In the genomic region with DNA sequence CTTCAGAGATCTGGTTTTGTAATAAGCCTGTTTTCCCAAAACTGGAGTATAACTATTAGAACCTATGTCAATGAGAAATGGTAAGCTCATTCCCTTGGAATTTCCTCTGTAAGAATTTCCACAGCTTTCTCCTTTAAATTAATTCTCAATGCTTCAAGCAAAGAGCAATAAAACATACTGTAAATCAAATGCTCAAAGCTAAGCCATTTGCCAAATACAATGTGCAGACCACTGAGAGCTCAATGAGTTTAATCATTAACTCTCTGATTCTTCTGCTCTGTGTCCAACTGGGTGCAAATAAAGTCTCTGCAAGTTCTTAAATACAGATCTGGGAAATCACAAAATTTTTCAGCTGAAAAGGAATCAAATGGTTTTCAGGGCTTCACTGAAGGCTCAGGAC, we compare ENCODE assay signal across 23 cellular contexts.
DNase-seq lines count a peak whose midpoint lies in the region; ATAC-seq and TF ChIP-seq lines count a peak whose summit lies in the region.
"Had no signal": no experiment of that assay in that cellular context is flagged by ENCODE, and none has a peak within 500 bp of the region (broad histone marks: within the 10 kb centered on the region; RNA-seq: fewer than 3 reads in every experiment).

No MANE protein-coding gene starts in this region.

- ATAC-seq in GM21515 (IDR thresholded peaks at IDR 0.05; ENCODE audit: unreplicated experiment) = no peak
- ATAC-seq: Right ventricle myocardium inferior; stimulated activated memory B cell treated with anti-CD40 and anti-IgM and Interleukin-4, amounts not matched to agents 10 μg/mL and 1 μg/mL and 100 μg/mL, for 72 hours had no signal

- H3K27ac Mint-ChIP-seq in chondrocyte (ENCODE audit: unreplicated experiment) = peak overlapping the region; percentile 61
- H3K27ac Mint-ChIP-seq: activated naive CD8-positive, alpha-beta T cell treated with anti-CD3 and anti-CD28 coated beads, Interleukin-2, amount 10 ng/mL, durations not matched to agents 7 days and 5 days; CD14-positive monocyte; mesothelial cell of epicardium; stimulated activated memory B cell treated with anti-CD40 and anti-IgM and Interleukin-4, amounts not matched to agents 10 μg/mL and 1 μg/mL and 100 μg/mL, for 72 hours; type B pancreatic cell had no signal

- no peak overlapping the region for H3K4me3 Mint-ChIP-seq in chondrocyte (ENCODE audit: unreplicated experiment)
- H3K4me3 Mint-ChIP-seq: activated naive CD8-positive, alpha-beta T cell treated with anti-CD3 and anti-CD28 coated beads, Interleukin-2, amount 10 ng/mL, durations not matched to agents 7 days and 5 days; CD14-positive monocyte; mesothelial cell of epicardium; stimulated activated memory B cell treated with anti-CD40 and anti-IgM and Interleukin-4, amounts not matched to agents 10 μg/mL and 1 μg/mL and 100 μg/mL, for 72 hours; type B pancreatic cell had no signal

- H3K27me3 Mint-ChIP-seq in chondrocyte (ENCODE audit: low read depth) = no peaks in the 10 kb centered on the region
- H3K27me3 Mint-ChIP-seq: activated naive CD8-positive, alpha-beta T cell treated with anti-CD3 and anti-CD28 coated beads, Interleukin-2, amount 10 ng/mL, durations not matched to agents 7 days and 5 days; type B pancreatic cell had no signal

- no peak for TF ChIP-seq CTCF in chondrocyte (IDR thresholded peaks at IDR 0.05)

- peaks cover 28% of the 10 kb centered on the region for H3K36me3 Mint-ChIP-seq in chondrocyte (ENCODE audit: low read depth)
- H3K36me3 Mint-ChIP-seq: CD14-positive monocyte; stimulated activated memory B cell treated with anti-CD40 and anti-IgM and Interleukin-4, amounts not matched to agents 10 μg/mL and 1 μg/mL and 100 μg/mL, for 72 hours had no signal

- DNase-seq in GM04504 (ENCODE audit: low read depth) (peak; percentile 16), chondrocyte (ENCODE audit: low spot score) (no peak), left kidney (ENCODE audit: low read depth, low spot score) (peak; percentile 45), cerebellar cortex (ENCODE audit: low spot score) (no peak), globus pallidus (ENCODE audit: low spot score) (no peak), amniotic stem cell (lab: John Stamatoyannopoulos, UW) (no peak)
- DNase-seq: activated CD4-positive, alpha-beta T cell treated with anti-CD3 and anti-CD28 coated beads, Interleukin-2, amount 50 U/mL, for 48 hours; activated CD4-positive, CD25-positive, alpha-beta regulatory T cell treated with anti-CD3 and anti-CD28 coated beads, Interleukin-2, amount 50 U/mL, for 72 hours; activated gamma-delta T cell treated with Interleukin-2 at 50 U/mL for 16 hours; activated naive CD8-positive, alpha-beta T cell treated with anti-CD3 and anti-CD28 coated beads, Interleukin-2, amount 10 ng/mL, durations not matched to agents 7 days and 5 days; activated T-cell treated with anti-CD3 and anti-CD28 coated beads, Interleukin-2, amount 50 U/mL, for 48 hours; brain microvascular endothelial cell; DMS79 treated with DMSO at 0.1 percent for 48 hours; NCI-H146; NCI-H2107; NCI-H748 treated with DMSO at 0.1 percent for 48 hours; T-helper 2 cell had no signal

- peaks cover 26% of the 10 kb centered on the region for H3K4me1 Mint-ChIP-seq in chondrocyte (ENCODE audit: low read depth)
- H3K4me1 Mint-ChIP-seq: activated naive CD8-positive, alpha-beta T cell treated with anti-CD3 and anti-CD28 coated beads, Interleukin-2, amount 10 ng/mL, durations not matched to agents 7 days and 5 days; CD14-positive monocyte; stimulated activated memory B cell treated with anti-CD40 and anti-IgM and Interleukin-4, amounts not matched to agents 10 μg/mL and 1 μg/mL and 100 μg/mL, for 72 hours had no signal

- H3K9me3 Mint-ChIP-seq in chondrocyte (ENCODE audit: low read depth) = peaks cover 3% of the 10 kb centered on the region

Comparison
In these comparisons a context has a peak if more than half of its experiments do, and no peak if none do; other contexts are left out.
1. DNase-seq: peak in GM04504 (single experiment) and left kidney (single experiment); none in chondrocyte (single experiment), cerebellar cortex (single experiment), globus pallidus (single experiment) and amniotic stem cell (single experiment).